10 cellular contexts compared by ENCODE assay signal in the genomic region with DNA sequence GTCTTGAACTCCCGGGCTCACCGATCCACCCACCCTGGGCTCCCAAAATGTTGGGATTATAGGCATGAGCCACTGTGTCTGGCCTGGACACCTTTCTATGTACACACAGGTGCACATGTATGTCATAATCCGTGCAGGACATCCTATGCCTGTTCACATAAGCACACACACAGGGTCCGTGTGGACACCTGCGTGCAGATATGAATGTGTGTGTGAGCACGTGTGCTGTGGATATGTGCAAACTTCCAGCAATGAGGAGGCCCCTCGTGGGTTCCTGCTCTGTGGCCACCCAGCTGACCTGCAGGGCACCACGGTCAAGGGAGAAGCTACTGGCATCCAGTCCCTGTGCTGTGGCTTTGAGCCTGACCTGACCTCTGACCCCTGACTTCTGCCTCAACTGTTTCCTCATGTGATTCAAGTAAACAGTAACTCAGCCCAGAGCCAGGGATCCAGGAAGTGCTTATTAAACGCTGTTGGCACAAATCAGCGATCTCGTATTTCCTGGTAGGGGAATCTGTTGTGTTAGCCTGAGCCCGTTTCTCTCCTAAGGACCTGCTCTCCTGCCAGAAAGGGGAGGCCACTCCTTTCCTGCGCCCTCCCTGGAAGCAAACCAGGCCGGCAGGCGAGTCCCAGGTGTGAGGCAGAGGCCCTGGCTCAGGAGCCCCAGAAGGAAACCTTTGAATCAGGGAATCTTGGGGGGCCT. TPM values are rescaled to one million over a fixed set of nuclear protein-coding genes. Genes with fewer than 3 reads are reported as not detected.
A peak's percentile ranks its signal among the peaks of the same experiment; 100 is the strongest.
DNase-seq lines count a peak whose midpoint lies in the region; ATAC-seq, FAIRE-seq and TF ChIP-seq lines count a peak whose summit lies in the region.
"Had no signal": no experiment of that assay in that cellular context is flagged by ENCODE, and none has a peak within 500 bp of the region (broad histone marks: within the 10 kb centered on the region; RNA-seq: fewer than 3 reads in every experiment).

No MANE protein-coding gene starts in this region.

- H3K9ac ChIP-seq in adipocyte (ENCODE audit: low read length) (no peak overlapping the region), keratinocyte (ENCODE audit: control insufficient read depth, extremely low read depth, insufficient read depth, low read length) (peak overlapping the region; percentile 33)

- no peaks in the 10 kb centered on the region for H3K9me3 Mint-ChIP-seq in activated CD8-positive, alpha-beta T cell treated with anti-CD3 and anti-CD28 coated beads, Interleukin-2, amount 10 ng/mL, durations not matched to agents 7 days and 5 days (ENCODE audit: insufficient read depth)
- H3K9me3 Mint-ChIP-seq: activated naive CD8-positive, alpha-beta T cell treated with anti-CD3 and anti-CD28 coated beads, Interleukin-2, amount 10 ng/mL, durations not matched to agents 7 days and 5 days; stimulated activated naive CD8-positive, alpha-beta T cell treated with anti-CD3 and anti-CD28 coated beads, Interleukin-15, Interleukin-2, amounts not matched to agents 100 ng/mL and 50 ng/mL, for 24 hours had no signal

- H3K27me3 ChIP-seq in adipocyte (replicated peaks; ENCODE audit: control insufficient read depth, insufficient read depth, low read length) (no peaks in the 10 kb centered on the region), keratinocyte (ENCODE audit: control insufficient read depth, extremely low read depth, insufficient read depth, low read length) (no peaks in the 10 kb centered on the region), transverse colon (peaks cover 7% of the 10 kb centered on the region)

- peak overlapping the region; percentile 56 for H2AFZ ChIP-seq in keratinocyte (ENCODE audit: control insufficient read depth, low read length)

- no peak overlapping the region for H3K4me2 ChIP-seq in keratinocyte (ENCODE audit: control insufficient read depth, extremely low read depth, insufficient read depth, low read depth, low read length)

- 59% methylated on average over 14 of the region's 15 CpGs; no CpG with 5 or more reads in 1 of the 2 donors for WGBS in transverse colon (ENCODE audit: low coverage in 1 of 2), 2 donors

- FAIRE-seq in keratinocyte (lab: Jason Lieb, UNC), result peak; percentile 82

- H3K27ac ChIP-seq in keratinocyte (ENCODE audit: control insufficient read depth, insufficient read depth, low read length) (peak overlapping the region; percentile 26), transverse colon (peak overlapping the region; percentile 22 to 54 (median 44))

- peaks cover 1% of the 10 kb centered on the region for H3K4me1 Mint-ChIP-seq in activated CD8-positive, alpha-beta T cell treated with anti-CD3 and anti-CD28 coated beads, Interleukin-2, amount 10 ng/mL, durations not matched to agents 7 days and 5 days (ENCODE audit: low read depth)
- H3K4me1 Mint-ChIP-seq: activated naive CD8-positive, alpha-beta T cell treated with anti-CD3 and anti-CD28 coated beads, Interleukin-2, amount 10 ng/mL, durations not matched to agents 7 days and 5 days had no signal

- H3K4me1 ChIP-seq in adipocyte (ENCODE audit: control insufficient read depth, insufficient read depth, low read length), result peaks cover 15% of the 10 kb centered on the region
- H3K4me1 ChIP-seq in keratinocyte (ENCODE audit: control insufficient read depth, extremely low read depth, insufficient read depth, low read length), result peaks cover 23% of the 10 kb centered on the region
- peaks cover 0 to 13% (median 8%) of the 10 kb centered on the region in 4 donors for H3K4me1 ChIP-seq in transverse colon

- dilution Hi-C loops in keratinocyte (cut with MboI; ENCODE audit: extremely low pct_ligation_motif_present, low sequenced_read_pairs), result no loop called here

- in situ Hi-C loops in transverse colon (cut with MboI; ENCODE audit: low pct_ligation_motif_present in 1 of 4, low pct_unique_long_range_greater_than_20kb in 1 of 4, low sequenced_read_pairs in 3 of 4), result no loop called here

- H3K79me2 ChIP-seq in keratinocyte (ENCODE audit: control insufficient read depth, insufficient read depth, low read length), result no peaks in the 10 kb centered on the region

- no peak for TF ChIP-seq CTCF in keratinocyte (optimal IDR thresholded peaks at IDR 0.05 in 1 of 3, IDR thresholded peaks at IDR 0.05 in 1 of 3, conservative IDR thresholded peaks at IDR 0.05 in 1 of 3; ENCODE audit: extremely low read depth in 1 of 3, insufficient read depth in 2 of 3, low read length in 3 of 3)
- TF ChIP-seq CTCF in transverse colon (IDR thresholded peaks at IDR 0.05), result no peak

- no peaks in the 10 kb centered on the region for H3K9me3 ChIP-seq in adipocyte (ENCODE audit: control insufficient read depth, low read length)
- H3K9me3 ChIP-seq in keratinocyte (ENCODE audit: control insufficient read depth, low read depth, low read length), result no peaks in the 10 kb centered on the region
- H3K9me3 ChIP-seq in transverse colon, result no peaks in the 10 kb centered on the region

- intact Hi-C loops in transverse colon (cut with DNase I; ENCODE audit: low total_unique reads), result no loop called here

- peaks cover 2% of the 10 kb centered on the region for H3K9me1 ChIP-seq in keratinocyte (ENCODE audit: control insufficient read depth, extremely low read depth, insufficient read depth, low read length)

- no peaks in the 10 kb centered on the region for H3K36me3 Mint-ChIP-seq in activated CD8-positive, alpha-beta T cell treated with anti-CD3 and anti-CD28 coated beads, Interleukin-2, amount 10 ng/mL, durations not matched to agents 7 days and 5 days (ENCODE audit: low read depth)
- H3K36me3 Mint-ChIP-seq: activated naive CD8-positive, alpha-beta T cell treated with anti-CD3 and anti-CD28 coated beads, Interleukin-2, amount 10 ng/mL, durations not matched to agents 7 days and 5 days had no signal

- TF ChIP-seq POLR2A in transverse colon (IDR thresholded peaks at IDR 0.05), result no peak

- no peak for ATAC-seq in activated CD8-positive, alpha-beta T cell treated with anti-CD3 and anti-CD28 coated beads, Interleukin-2, amount 10 ng/mL, durations not matched to agents 7 days and 5 days
- ATAC-seq in GM19035 (IDR thresholded peaks at IDR 0.05; ENCODE audit: unreplicated experiment), result no peak

- no peaks in the 10 kb centered on the region for H4K20me1 ChIP-seq in keratinocyte (ENCODE audit: control insufficient read depth, extremely low read depth, insufficient read depth, low read length)

- peaks cover 5% of the 10 kb centered on the region for H3K27me3 Mint-ChIP-seq in activated CD8-positive, alpha-beta T cell treated with anti-CD3 and anti-CD28 coated beads, Interleukin-2, amount 10 ng/mL, durations not matched to agents 7 days and 5 days (ENCODE audit: low read depth)
- H3K27me3 Mint-ChIP-seq: stimulated activated naive CD8-positive, alpha-beta T cell treated with anti-CD3 and anti-CD28 coated beads, Interleukin-15, Interleukin-2, amounts not matched to agents 100 ng/mL and 50 ng/mL, for 24 hours had no signal

- CTCF ChIA-PET in activated CD8-positive, alpha-beta T cell treated with anti-CD3 and anti-CD28 coated beads, Interleukin-2, amount 10 ng/mL, durations not matched to agents 7 days and 5 days (lab: Charles Lee), result interaction anchor here (1.0 kb wide), 1 partner anchor 119 kb away, joined by 3 read pairs; no protein-coding TSS in a partner anchor

- DNase-seq in HT-29 (ENCODE audit: low spot score) (peak; percentile 72), adipocyte (ENCODE audit: low read depth) (peak; percentile 53), keratinocyte (ENCODE audit: low read depth, low spot score) (no peak), transverse colon (peak; percentile 43), HuH-7.5 (ENCODE audit: low spot score) (no peak)
- DNase-seq in activated CD8-positive, alpha-beta T cell treated with anti-CD3 and anti-CD28 coated beads, Interleukin-2, amount 10 ng/mL, durations not matched to agents 7 days and 5 days, result no peak
- DNase-seq: activated naive CD8-positive, alpha-beta T cell treated with anti-CD3 and anti-CD28 coated beads, Interleukin-2, amount 10 ng/mL, durations not matched to agents 7 days and 5 days; hippocampal formation had no signal

- H3K4me3 Mint-ChIP-seq in activated CD8-positive, alpha-beta T cell treated with anti-CD3 and anti-CD28 coated beads, Interleukin-2, amount 10 ng/mL, durations not matched to agents 7 days and 5 days, result no peak overlapping the region
- H3K4me3 Mint-ChIP-seq: activated naive CD8-positive, alpha-beta T cell treated with anti-CD3 and anti-CD28 coated beads, Interleukin-2, amount 10 ng/mL, durations not matched to agents 7 days and 5 days; stimulated activated naive CD8-positive, alpha-beta T cell treated with anti-CD3 and anti-CD28 coated beads, Interleukin-15, Interleukin-2, amounts not matched to agents 100 ng/mL and 50 ng/mL, for 24 hours had no signal

- H3K36me3 ChIP-seq in adipocyte (ENCODE audit: control insufficient read depth, insufficient read depth, low read length, severe bottlenecking), result no peaks in the 10 kb centered on the region
- H3K36me3 ChIP-seq in keratinocyte (ENCODE audit: control insufficient read depth in 2 of 2, extremely low read depth in 1 of 2, insufficient read depth in 2 of 2, low read length in 2 of 2), result peaks cover 0 to 2% of the 10 kb centered on the region in 2 experiments
- no peaks in the 10 kb centered on the region for H3K36me3 ChIP-seq in transverse colon

- POLR2A ChIA-PET in activated CD8-positive, alpha-beta T cell treated with anti-CD3 and anti-CD28 coated beads, Interleukin-2, amount 10 ng/mL, durations not matched to agents 7 days and 5 days (lab: Charles Lee), result interaction anchor here (0.5 kb wide), 1 partner anchor 232 kb away, joined by 3 read pairs; no protein-coding TSS in a partner anchor

- H3K27ac Mint-ChIP-seq in activated CD8-positive, alpha-beta T cell treated with anti-CD3 and anti-CD28 coated beads, Interleukin-2, amount 10 ng/mL, durations not matched to agents 7 days and 5 days, result no peak overlapping the region
- H3K27ac Mint-ChIP-seq: activated naive CD8-positive, alpha-beta T cell treated with anti-CD3 and anti-CD28 coated beads, Interleukin-2, amount 10 ng/mL, durations not matched to agents 7 days and 5 days; stimulated activated naive CD8-positive, alpha-beta T cell treated with anti-CD3 and anti-CD28 coated beads, Interleukin-15, Interleukin-2, amounts not matched to agents 100 ng/mL and 50 ng/mL, for 24 hours had no signal

- TF ChIP-seq EP300 in transverse colon (IDR thresholded peaks at IDR 0.05; ENCODE audit: low read depth), result no peak

- no peak overlapping the region for H3K4me3 ChIP-seq in adipocyte (ENCODE audit: low read length)
- no peak overlapping the region for H3K4me3 ChIP-seq in keratinocyte (ENCODE audit: control insufficient read depth in 2 of 3, extremely low read depth in 1 of 3, insufficient read depth in 2 of 3, low read depth in 1 of 3, low read length in 3 of 3)
- no peak overlapping the region for H3K4me3 ChIP-seq in transverse colon

RNA-seq across cellular contexts. Expression of a gene that starts 6.5 kb away (rescaled TPM):
- total RNA-seq in HT-29 (2014; rRNA removed; shearing (Covaris generic)), result 16.5 and 23.8 TPM in 2 replicates
- 6.2 to 12.4 TPM (median 9.1 TPM) in 3 replicates for polyA plus RNA-seq in keratinocyte
- polyA plus RNA-seq in keratinocyte (2011; ENCODE audit: low read depth), result 22.3 TPM
- polyA plus RNA-seq in keratinocyte (2011; cell fraction: cytosol; rRNA removed), result 1.8 and 3.4 TPM in 2 replicates
- polyA plus RNA-seq in keratinocyte (2011; cell fraction: nucleus; rRNA removed), result 124 and 133 TPM in 2 replicates
- polyA plus RNA-seq in keratinocyte (2012; ENCODE audit: low replicate concordance), result 3.5 and 8.3 TPM in 2 replicates
- polyA minus RNA-seq in keratinocyte, result 2.6 to 4.3 TPM (median 3.0 TPM) in 3 replicates
- 6.7 TPM for polyA minus RNA-seq in keratinocyte (2011; cell fraction: cytosol; rRNA and poly(A)+ RNA removed)
- polyA minus RNA-seq in keratinocyte (2011; cell fraction: nucleus; rRNA and poly(A)+ RNA removed), result 12.8 and 13.6 TPM in 2 replicates
- 1 to 10 TPM in 1 of 4 donors, under 1 TPM in 2, not detected in 1; 0.41 to 5.0 (median 0.79) TPM for total RNA-seq in transverse colon
- total RNA-seq in activated CD8-positive, alpha-beta T cell treated with anti-CD3 and anti-CD28 coated beads, Interleukin-2, amount 10 ng/mL, durations not matched to agents 7 days and 5 days, result 1 to 10 TPM; 1.1 to 1.8 TPM

RNA-seq across cellular contexts. Expression of a gene that starts 21.5 kb away (rescaled TPM):
- 8,222 and 8,866 TPM in 2 replicates for total RNA-seq in HT-29 (2014; rRNA removed; shearing (Covaris generic))
- polyA plus RNA-seq in keratinocyte, result 1,741 to 3,736 TPM (median 2,095 TPM) in 3 replicates
- polyA plus RNA-seq in keratinocyte (2011; ENCODE audit: low read depth), result 556 TPM
- 1,111 and 3,827 TPM in 2 replicates for polyA plus RNA-seq in keratinocyte (2011; cell fraction: cytosol; rRNA removed)
- 583 and 788 TPM in 2 replicates for polyA plus RNA-seq in keratinocyte (2011; cell fraction: nucleus; rRNA removed)
- 2,804 and 3,239 TPM in 2 replicates for polyA plus RNA-seq in keratinocyte (2012; ENCODE audit: low replicate concordance)
- 563 to 886 TPM (median 708 TPM) in 3 replicates for polyA minus RNA-seq in keratinocyte
- polyA minus RNA-seq in keratinocyte (2011; cell fraction: cytosol; rRNA and poly(A)+ RNA removed), result 5,316 TPM
- 452 and 678 TPM in 2 replicates for polyA minus RNA-seq in keratinocyte (2011; cell fraction: nucleus; rRNA and poly(A)+ RNA removed)
- total RNA-seq in transverse colon, result 1,000 to 10,000 TPM; 3,190 to 3,814 (median 3,321) TPM
- total RNA-seq in activated CD8-positive, alpha-beta T cell treated with anti-CD3 and anti-CD28 coated beads, Interleukin-2, amount 10 ng/mL, durations not matched to agents 7 days and 5 days, result 1,000 to 10,000 TPM; 1,842 to 1,844 TPM

RNA-seq across cellular contexts. Expression of a gene that starts 31.4 kb away (rescaled TPM):
- total RNA-seq in HT-29 (2014; rRNA removed; shearing (Covaris generic)), result 81.5 and 82.2 TPM in 2 replicates
- 0.09 to 0.13 TPM in 2 of 3 replicates, not detected in the other for polyA plus RNA-seq in keratinocyte
- polyA plus RNA-seq in keratinocyte (2011; ENCODE audit: low read depth), result not detected
- polyA plus RNA-seq in keratinocyte (2011; cell fraction: cytosol; rRNA removed), result not detected in 2 replicates
- polyA plus RNA-seq in keratinocyte (2011; cell fraction: nucleus; rRNA removed), result not detected in 2 replicates
- not detected in 2 replicates for polyA plus RNA-seq in keratinocyte (2012; ENCODE audit: low replicate concordance)
- not detected in 3 replicates for polyA minus RNA-seq in keratinocyte
- not detected for polyA minus RNA-seq in keratinocyte (2011; cell fraction: cytosol; rRNA and poly(A)+ RNA removed)
- not detected in 2 replicates for polyA minus RNA-seq in keratinocyte (2011; cell fraction: nucleus; rRNA and poly(A)+ RNA removed)
- total RNA-seq in transverse colon, result 1 to 10 TPM in 3 of 4 donors, not detected in 1; 1.3 to 4.0 (median 1.4) TPM
- not detected for total RNA-seq in activated CD8-positive, alpha-beta T cell treated with anti-CD3 and anti-CD28 coated beads, Interleukin-2, amount 10 ng/mL, durations not matched to agents 7 days and 5 days
- total RNA-seq: activated naive CD8-positive, alpha-beta T cell treated with anti-CD3 and anti-CD28 coated beads, Interleukin-2, amount 10 ng/mL, durations not matched to agents 7 days and 5 days had no signal

Comparison
In these comparisons a context has a peak if more than half of its experiments do, and no peak if none do; other contexts are left out.
1. DNase-seq: peak in HT-29 (single experiment), adipocyte (single experiment) and transverse colon (single experiment); none in keratinocyte (single experiment), activated CD8-positive, alpha-beta T cell treated with anti-CD3 and anti-CD28 coated beads, Interleukin-2, amount 10 ng/mL, durations not matched to agents 7 days and 5 days (single experiment) and HuH-7.5 (single experiment).
2. RNA of a gene that starts 31.4 kb away (total RNA-seq): 81.5 to 82.2 TPM in HT-29; 1.3 to 4.0 TPM in transverse colon and not detected in activated CD8-positive, alpha-beta T cell treated with anti-CD3 and anti-CD28 coated beads, Interleukin-2, amount 10 ng/mL, durations not matched to agents 7 days and 5 days; every median in the first group is over 10 times any median in the second.